In the genomic region with DNA sequence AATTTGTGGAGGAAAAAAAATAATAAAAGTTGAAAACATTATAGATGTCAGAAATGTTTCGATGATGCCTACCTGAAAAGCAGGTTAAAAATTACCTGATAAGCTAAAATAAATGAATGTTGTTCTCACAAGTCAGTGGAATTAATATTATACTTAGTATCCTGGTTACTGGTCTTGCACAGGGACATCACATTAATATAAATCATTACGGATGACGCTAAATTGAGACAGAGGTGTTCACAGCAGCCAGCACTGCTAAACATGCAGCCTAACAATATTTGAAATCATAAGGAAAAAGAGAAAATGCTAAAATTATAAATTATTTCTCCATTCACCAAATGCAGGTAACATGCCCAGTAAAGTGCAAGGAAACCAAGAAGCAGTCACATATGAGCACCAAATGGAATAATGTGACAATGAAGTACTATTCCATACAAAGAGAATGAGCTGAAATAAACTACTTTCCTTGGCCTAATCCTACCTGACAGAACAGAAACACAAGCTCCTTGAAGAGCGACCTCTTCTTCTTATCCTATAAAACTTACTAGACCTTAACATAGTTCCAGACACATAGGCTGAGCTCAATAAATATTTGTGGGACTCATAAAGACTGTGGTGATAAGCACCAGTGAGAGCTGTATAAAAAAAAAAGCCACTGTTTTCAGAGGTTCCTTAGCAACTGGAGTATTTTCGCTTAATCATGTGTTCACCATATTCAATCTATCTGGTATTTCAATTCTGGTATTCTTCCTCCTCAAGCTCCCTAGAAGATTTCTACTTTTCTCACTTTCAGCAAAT, we compare ENCODE assay signal across 16 cellular contexts.
"Had no signal": no experiment of that assay in that cellular context is flagged by ENCODE, and none has a peak within 500 bp of the region (broad histone marks: within the 10 kb centered on the region; RNA-seq: fewer than 3 reads in every experiment).

No MANE protein-coding gene starts in this region.

- ATAC-seq: activated CD4-positive, alpha-beta T cell treated with anti-CD3 and anti-CD28 coated beads for 36 hours; activated naive CD4-positive, alpha-beta T cell treated with anti-CD3 and anti-CD28 coated beads, Interleukin-2, amount 50 U/mL, for 72 hours; naive thymus-derived CD4-positive, alpha-beta T cell had no signal

- DNase-seq: activated CD4-positive, alpha-beta memory T cell treated with anti-CD3 and anti-CD28 coated beads for 36 hours; activated CD4-positive, alpha-beta T cell treated with anti-CD3 and anti-CD28 coated beads for 36 hours; activated gamma-delta T cell treated with Interleukin-2 at 50 U/mL for 16 hours; activated T-cell treated with anti-CD3 and anti-CD28 coated beads for 4 hours; dermis blood vessel endothelial cell; effector memory CD4-positive, alpha-beta T cell; esophagus squamous epithelium; kidney; naive thymus-derived CD4-positive, alpha-beta T cell; posterior cingulate gyrus; retina; stimulated activated CD4-positive, alpha-beta T cell treated with anti-CD3 and anti-CD28 coated beads, Interleukin-2, amount 100 ng/mL, for 24 hours; stimulated activated naive CD4-positive, alpha-beta T cell treated with Interleukin-2 at 50 U/mL for 16 hours; uterus; WERI-Rb-1 had no signal
